ENCODE assay signal across 22 cellular contexts in genomic region chr2:84421791-84422190, GRCh38.
"Had no signal": no experiment of that assay in that cellular context is flagged by ENCODE, and none has a peak within 500 bp of the region (broad histone marks: within the 10 kb centered on the region; RNA-seq: fewer than 3 reads in every experiment).

No MANE protein-coding gene starts in this region.

- ATAC-seq: activated CD4-positive, alpha-beta T cell treated with anti-CD3 and anti-CD28 coated beads for 36 hours; stimulated activated memory B cell treated with anti-CD40 and anti-IgM and Interleukin-4, amounts not matched to agents 10 μg/mL and 1 μg/mL and 100 μg/mL, for 72 hours; T-cell had no signal

- H3K27ac ChIP-seq: hepatocyte, lower lobe of right lung, vagina had no signal

- DNase-seq: activated CD4-positive, alpha-beta T cell treated with anti-CD3 and anti-CD28 coated beads for 36 hours; activated CD4-positive, CD25-positive, alpha-beta regulatory T cell; activated effector memory CD4-positive, alpha-beta T cell treated with anti-CD3 and anti-CD28 coated beads, Interleukin-2, amount 50 U/mL, for 16 hours; activated naive CD4-positive, alpha-beta T cell treated with anti-CD3 and anti-CD28 coated beads, Interleukin-2, amount 50 U/mL, for 16 hours; activated T-cell treated with anti-CD3 and anti-CD28 coated beads for 4 hours; amniotic stem cell; central memory CD4-positive, alpha-beta T cell; islet precursor cell; lower lobe of right lung; mesenchymal stem cell; stimulated activated CD4-positive, alpha-beta T cell treated with anti-CD3 and anti-CD28 coated beads, Interleukin-1b, Interleukin-23, amount 100 ng/mL, for 48 hours; stimulated activated CD4-positive, alpha-beta T cell treated with anti-CD3 and anti-CD28 coated beads, Interleukin-4, amount 100 ng/mL, for 4 hours; stimulated activated CD8-positive, alpha-beta memory T cell treated with anti-CD3 and anti-CD28 coated beads, Interleukin-4, amount 100 ng/mL, for 48 hours; stimulated activated naive CD8-positive, alpha-beta T cell treated with anti-CD3 and anti-CD28 coated beads, Interleukin-15, amount 100 ng/mL, for 72 hours; substantia nigra; T-cell had no signal

- H3K27me3 ChIP-seq: hepatocyte, vagina had no signal

- H3K4me2 ChIP-seq: hepatocyte, smooth muscle cell had no signal

- FAIRE-seq: astrocyte, frontal cortex had no signal

- H3K9me3 ChIP-seq: lower lobe of right lung, vagina had no signal

- H3K4me3 ChIP-seq: hepatocyte, lower lobe of right lung, smooth muscle cell, vagina had no signal

- H3K4me1 ChIP-seq: lower lobe of right lung, vagina had no signal
